In the genomic region with DNA sequence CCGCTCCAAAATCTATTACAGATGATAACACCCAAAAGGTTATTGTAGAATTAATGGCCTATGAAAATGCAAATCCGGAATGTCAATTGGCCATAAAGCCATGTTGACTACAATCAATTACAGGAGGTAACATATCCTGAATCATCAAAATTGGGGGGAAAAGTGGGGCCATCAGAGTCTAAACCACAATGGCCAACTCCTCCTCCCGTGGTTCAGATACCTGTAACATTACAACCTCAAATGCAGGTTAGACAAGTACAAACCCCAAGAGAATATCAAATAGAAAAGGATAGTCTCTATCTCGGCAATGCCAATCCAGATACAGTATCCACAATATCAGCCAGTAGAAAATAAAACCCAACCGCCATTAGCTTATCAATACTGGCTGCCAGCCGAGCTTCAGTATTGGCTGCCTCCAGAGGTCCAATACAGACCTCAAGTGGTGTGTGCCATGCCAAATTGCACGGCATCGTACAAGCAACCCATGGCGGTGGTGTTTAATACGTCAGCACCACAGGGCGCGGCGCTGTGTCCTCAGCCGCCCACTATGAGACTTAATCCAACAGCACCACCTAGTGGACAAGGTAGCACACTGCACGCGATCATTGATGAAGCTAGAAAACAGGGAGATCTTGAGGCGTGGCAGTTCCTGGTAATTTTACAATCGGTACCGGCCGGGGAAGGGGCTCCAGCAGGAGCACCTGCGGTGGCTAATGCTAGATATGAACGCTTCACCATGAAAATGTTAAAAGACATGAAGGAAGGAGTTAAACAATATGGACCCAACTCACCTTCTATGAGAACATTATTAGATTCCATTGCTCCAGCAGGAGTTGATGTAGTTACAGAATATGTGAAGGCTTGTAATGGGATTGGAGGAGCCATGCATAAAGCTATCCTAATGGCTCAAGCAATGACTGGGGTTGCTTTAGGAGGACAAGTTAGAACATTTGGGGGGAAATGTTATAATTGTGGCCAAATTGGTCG, we compare ENCODE assay signal across 1 cellular context.
TF ChIP-seq lines count a peak whose summit lies in the region.

No MANE protein-coding gene starts in this region.

TF ChIP-seq in H1, 55 proteins besides CTCF, POLR2A, EP300 and RAD21:
- TF ChIP-seq SRF (IDR thresholded peaks at IDR 0.05; ENCODE audit: low read depth, low read length) (no peak), RNF2 (IDR thresholded peaks at IDR 0.05; ENCODE audit: borderline replicate concordance, low read depth, low read length, missing control alignments, poor library complexity, severe bottlenecking) (no peak), JUND (IDR thresholded peaks at IDR 0.05; ENCODE audit: low read length) (no peak), BACH1 (IDR thresholded peaks at IDR 0.05; ENCODE audit: low read length) (no peak), POU5F1 (IDR thresholded peaks at IDR 0.05; ENCODE audit: low read depth, low read length) (no peak), BRCA1 (IDR thresholded peaks at IDR 0.05; ENCODE audit: low read depth, low read length) (no peak), SUZ12 (IDR thresholded peaks at IDR 0.05; ENCODE audit: low read length) (no peak), TAF7 (optimal IDR thresholded peaks at IDR 0.05; ENCODE audit: borderline replicate concordance, low read depth, low read length) (no peak), NRF1 (IDR thresholded peaks at IDR 0.05; ENCODE audit: low read depth, low read length) (no peak), CHD2 (IDR thresholded peaks at IDR 0.05; ENCODE audit: low read length) (no peak), TAF1 (IDR thresholded peaks at IDR 0.05; ENCODE audit: low read depth, low read length) (no peak), CREB1 (IDR thresholded peaks at IDR 0.05) (peak; percentile 90), BCL11A (IDR thresholded peaks at IDR 0.05; ENCODE audit: low read depth in 2 of 2, low read length in 2 of 2) (no peak), CTBP2 (IDR thresholded peaks at IDR 0.05; ENCODE audit: borderline replicate concordance, insufficient read depth, insufficient read length, low read length) (no peak), POLR2AphosphoS5 (IDR thresholded peaks at IDR 0.05; ENCODE audit: low read depth, low read length) (no peak), SAP30 (IDR thresholded peaks at IDR 0.05; ENCODE audit: insufficient read depth, insufficient replicate concordance, low read length) (no peak), NANOG (IDR thresholded peaks at IDR 0.05; ENCODE audit: insufficient read depth, low read depth, low read length, poor library complexity, severe bottlenecking) (peak; percentile 23), ZNF274 (IDR thresholded peaks at IDR 0.05; ENCODE audit: borderline replicate concordance, extremely low read depth, low read length) (no peak), SP2 (IDR thresholded peaks at IDR 0.05; ENCODE audit: low read length) (no peak), TBP (IDR thresholded peaks at IDR 0.05; ENCODE audit: low read depth, low read length) (no peak), KDM1A (IDR thresholded peaks at IDR 0.05; ENCODE audit: borderline replicate concordance, low read length) (no peak), RFX5 (IDR thresholded peaks at IDR 0.05; ENCODE audit: borderline replicate concordance, low read depth, low read length) (no peak), CEBPB (IDR thresholded peaks at IDR 0.05; ENCODE audit: low read depth, low read length) (no peak), GTF2F1 (IDR thresholded peaks at IDR 0.05; ENCODE audit: borderline replicate concordance, low read depth, low read length) (no peak), JUN (IDR thresholded peaks at IDR 0.05; ENCODE audit: low read depth, low read length) (no peak), CBX5 (IDR thresholded peaks at IDR 0.05; ENCODE audit: low read depth, low read length) (no peak), SIRT6 (IDR thresholded peaks at IDR 0.05; ENCODE audit: low read length) (no peak), SP4 (IDR thresholded peaks at IDR 0.05; ENCODE audit: low read length) (no peak), EZH2 (IDR thresholded peaks at IDR 0.05; ENCODE audit: low read depth, low read length, severe bottlenecking) (no peak), KDM4A (IDR thresholded peaks at IDR 0.05; ENCODE audit: low read depth, low read length, severe bottlenecking) (no peak), TCF12 (IDR thresholded peaks at IDR 0.05; ENCODE audit: low read depth, low read length) (no peak)
- TF ChIP-seq, protein P1, sequence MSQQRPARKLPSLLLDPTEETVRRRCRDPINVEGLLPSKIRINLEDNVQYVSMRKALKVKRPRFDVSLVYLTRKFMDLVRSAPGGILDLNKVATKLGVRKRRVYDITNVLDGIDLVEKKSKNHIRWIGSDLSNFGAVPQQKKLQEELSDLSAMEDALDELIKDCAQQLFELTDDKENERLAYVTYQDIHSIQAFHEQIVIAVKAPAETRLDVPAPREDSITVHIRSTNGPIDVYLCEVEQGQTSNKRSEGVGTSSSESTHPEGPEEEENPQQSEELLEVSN (IDR thresholded peaks at IDR 0.05): peak; percentile 53
- TF ChIP-seq, protein P2, sequence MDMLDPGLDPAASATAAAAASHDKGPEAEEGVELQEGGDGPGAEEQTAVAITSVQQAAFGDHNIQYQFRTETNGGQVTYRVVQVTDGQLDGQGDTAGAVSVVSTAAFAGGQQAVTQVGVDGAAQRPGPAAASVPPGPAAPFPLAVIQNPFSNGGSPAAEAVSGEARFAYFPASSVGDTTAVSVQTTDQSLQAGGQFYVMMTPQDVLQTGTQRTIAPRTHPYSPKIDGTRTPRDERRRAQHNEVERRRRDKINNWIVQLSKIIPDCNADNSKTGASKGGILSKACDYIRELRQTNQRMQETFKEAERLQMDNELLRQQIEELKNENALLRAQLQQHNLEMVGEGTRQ (IDR thresholded peaks at IDR 0.05; ENCODE audit: low read length): no peak
- TF ChIP-seq, protein P3, sequence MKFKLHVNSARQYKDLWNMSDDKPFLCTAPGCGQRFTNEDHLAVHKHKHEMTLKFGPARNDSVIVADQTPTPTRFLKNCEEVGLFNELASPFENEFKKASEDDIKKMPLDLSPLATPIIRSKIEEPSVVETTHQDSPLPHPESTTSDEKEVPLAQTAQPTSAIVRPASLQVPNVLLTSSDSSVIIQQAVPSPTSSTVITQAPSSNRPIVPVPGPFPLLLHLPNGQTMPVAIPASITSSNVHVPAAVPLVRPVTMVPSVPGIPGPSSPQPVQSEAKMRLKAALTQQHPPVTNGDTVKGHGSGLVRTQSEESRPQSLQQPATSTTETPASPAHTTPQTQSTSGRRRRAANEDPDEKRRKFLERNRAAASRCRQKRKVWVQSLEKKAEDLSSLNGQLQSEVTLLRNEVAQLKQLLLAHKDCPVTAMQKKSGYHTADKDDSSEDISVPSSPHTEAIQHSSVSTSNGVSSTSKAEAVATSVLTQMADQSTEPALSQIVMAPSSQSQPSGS (IDR thresholded peaks at IDR 0.05; ENCODE audit: low read length): no peak; the same call in 1 of the 2 replicates
- TF ChIP-seq, protein P4, sequence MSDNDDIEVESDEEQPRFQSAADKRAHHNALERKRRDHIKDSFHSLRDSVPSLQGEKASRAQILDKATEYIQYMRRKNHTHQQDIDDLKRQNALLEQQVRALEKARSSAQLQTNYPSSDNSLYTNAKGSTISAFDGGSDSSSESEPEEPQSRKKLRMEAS (IDR thresholded peaks at IDR 0.05): peak; percentile 81
